In the genomic region with DNA sequence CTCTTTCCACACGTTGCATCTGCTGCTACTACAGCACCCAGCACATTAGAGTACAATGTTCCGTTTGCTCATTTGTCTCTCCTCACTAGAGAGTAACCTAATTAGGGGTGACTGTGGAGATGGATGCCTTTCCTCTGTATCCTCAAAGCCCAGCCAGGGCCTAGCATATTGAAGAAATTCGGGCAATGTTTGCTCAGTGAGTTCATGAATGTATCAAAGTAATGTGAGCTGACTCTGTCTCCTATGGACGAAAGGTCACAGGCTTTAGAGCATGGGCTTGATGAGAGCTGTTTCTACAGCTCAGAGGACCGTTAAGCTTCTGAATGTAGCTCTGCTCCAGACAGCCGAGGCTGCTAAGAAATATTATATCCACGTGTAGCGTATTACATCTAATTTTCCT, we compare ENCODE assay signal across 21 cellular contexts.
DNase-seq lines count a peak whose midpoint lies in the region; ATAC-seq, FAIRE-seq and TF ChIP-seq lines count a peak whose summit lies in the region.
"Had no signal": no experiment of that assay in that cellular context is flagged by ENCODE, and none has a peak within 500 bp of the region (broad histone marks: within the 10 kb centered on the region; RNA-seq: fewer than 3 reads in every experiment).

No MANE protein-coding gene starts in this region.

- POLR2A ChIA-PET in CD8-positive, alpha-beta memory T cell (lab: Charles Lee) = no interaction called here
- POLR2A ChIA-PET in PC-3 (lab: Charles Lee; ENCODE audit: unreplicated experiment) = interaction anchor here (0.6 kb wide), 2 partner anchors 23 to 669 kb away, joined by 8 to 10 read pairs; no protein-coding TSS in a partner anchor

- H3K4me1 Mint-ChIP-seq in CD8-positive, alpha-beta memory T cell = peaks cover 3 to 32% (median 27%) of the 10 kb centered on the region in 3 donors
- peaks cover 4% of the 10 kb centered on the region for H3K4me1 Mint-ChIP-seq in neural crest cell
- H3K4me1 Mint-ChIP-seq: central memory CD8-positive, alpha-beta T cell; IgD-negative memory B cell had no signal

- no peak overlapping the region for H3K4me3 ChIP-seq in CD8-positive, alpha-beta memory T cell (ENCODE audit: low read length)
- no peak overlapping the region for H3K4me3 ChIP-seq in PC-3 (ENCODE audit: low read length)
- H3K4me3 ChIP-seq: tibial artery had no signal

- H3K27ac ChIP-seq in CD8-positive, alpha-beta memory T cell (ENCODE audit: low read depth, low read length) = no peak overlapping the region
- H3K27ac ChIP-seq in PC-3 (ENCODE audit: low read length) = no peak overlapping the region
- H3K27ac ChIP-seq: tibial artery had no signal

- H3K27ac Mint-ChIP-seq in CD8-positive, alpha-beta memory T cell = peak overlapping the region in 6 of 8 donors; percentile 11 to 94 (median 72)
- H3K27ac Mint-ChIP-seq in neural crest cell (ENCODE audit: unreplicated experiment) = peak overlapping the region; percentile 19

- no peaks in the 10 kb centered on the region for H3K9me3 Mint-ChIP-seq in CD8-positive, alpha-beta memory T cell
- H3K9me3 Mint-ChIP-seq in neural crest cell = no peaks in the 10 kb centered on the region
- H3K9me3 Mint-ChIP-seq: central memory CD8-positive, alpha-beta T cell; effector memory CD8-positive, alpha-beta T cell; IgD-negative memory B cell had no signal

- FAIRE-seq in GM12891 (lab: Jason Lieb, UNC) = no peak
- FAIRE-seq: H1 had no signal

- H3K4me3 Mint-ChIP-seq in CD8-positive, alpha-beta memory T cell = peak overlapping the region in 2 of 7 donors; percentile 2 to 39
- H3K4me3 Mint-ChIP-seq in neural crest cell = no peak overlapping the region
- H3K4me3 Mint-ChIP-seq: central memory CD8-positive, alpha-beta T cell; IgD-negative memory B cell had no signal

- TF ChIP-seq POLR2A in GM12891 (IDR thresholded peaks at IDR 0.05; ENCODE audit: low read depth, low read length) = no peak

- H3K79me2 ChIP-seq in PC-3 (ENCODE audit: low read length) = no peaks in the 10 kb centered on the region

- ATAC-seq in PC-3 = peak; percentile 94
- ATAC-seq: effector memory CD8-positive, alpha-beta T cell had no signal

- no peaks in the 10 kb centered on the region for H3K4me1 ChIP-seq in CD8-positive, alpha-beta memory T cell (ENCODE audit: insufficient read depth, low read length)
- peaks cover 38% of the 10 kb centered on the region for H3K4me1 ChIP-seq in PC-3 (ENCODE audit: insufficient read depth, low read length)

- intact Hi-C loops in PC-3 (cut with micrococcal nuclease) = no loop called here

- H3K36me3 ChIP-seq in CD8-positive, alpha-beta memory T cell (ENCODE audit: insufficient read depth, low read length) = no peaks in the 10 kb centered on the region
- H3K36me3 ChIP-seq in PC-3 (ENCODE audit: low read depth, low read length) = 0 out of 2 replicates have a peak, but pooled peaks cover 5% of the 10 kb centered on the region

- TF ChIP-seq CTCF in PC-3 (conservative IDR thresholded peaks at IDR 0.05; ENCODE audit: low read depth, low read length) (no peak), neural crest cell (conservative IDR thresholded peaks at IDR 0.05) (no peak)

- no peak for DNase-seq in CD8-positive, alpha-beta memory T cell
- peak; percentile 81 for DNase-seq in PC-3
- peak; percentile 29 for DNase-seq in fibroblast of gingiva (ENCODE audit: low read depth)
- DNase-seq in neural crest cell (ENCODE audit: low read depth, low spot score) = no peak
- DNase-seq in midbrain (lab: John Stamatoyannopoulos, UW) = no peak
- DNase-seq in GM12891 (ENCODE audit: insufficient read length, low spot score) = no peak
- DNase-seq in NCI-H510A treated with DMSO at 0.1 percent for 48 hours (lab: John Stamatoyannopoulos, UW) = no peak
- DNase-seq in NOMO-1 treated with DMSO at 0.1 percent for 48 hours (lab: John Stamatoyannopoulos, UW; ENCODE audit: unreplicated experiment) = no peak
- DNase-seq: activated CD4-positive, CD25-positive, alpha-beta regulatory T cell treated with anti-CD3 and anti-CD28 coated beads, Interleukin-2, amount 50 U/mL, for 72 hours; effector memory CD8-positive, alpha-beta T cell; hippocampal formation; MM.1S; NCI-H2029 treated with DMSO at 0.1 percent for 48 hours; retina; stimulated activated CD4-positive, alpha-beta T cell treated with anti-CD3 and anti-CD28 coated beads, Interleukin-15, amount 100 ng/mL, for 24 hours; stimulated activated naive CD4-positive, alpha-beta T cell; T-helper 9 cell had no signal

- peaks cover 0 to 5% (median 0%) of the 10 kb centered on the region in 3 donors for H3K36me3 Mint-ChIP-seq in CD8-positive, alpha-beta memory T cell
- peaks cover 3% of the 10 kb centered on the region for H3K36me3 Mint-ChIP-seq in neural crest cell (ENCODE audit: low read depth)
- H3K36me3 Mint-ChIP-seq: IgD-negative memory B cell had no signal

- peak overlapping the region; percentile 28; the same call in 1 of the 2 replicates for H3K4me2 ChIP-seq in PC-3 (ENCODE audit: low read length)

- no peak overlapping the region for H3K9ac ChIP-seq in PC-3 (ENCODE audit: low read length)

- no peaks in the 10 kb centered on the region for H3K27me3 ChIP-seq in CD8-positive, alpha-beta memory T cell (ENCODE audit: insufficient read depth, low read length, poor library complexity, severe bottlenecking)
- H3K27me3 ChIP-seq in PC-3 (ENCODE audit: low read length) = no peaks in the 10 kb centered on the region
- H3K27me3 ChIP-seq: tibial artery had no signal

- no peaks in the 10 kb centered on the region for H3K9me3 ChIP-seq in CD8-positive, alpha-beta memory T cell (ENCODE audit: low read length)
- H3K9me3 ChIP-seq in PC-3 (ENCODE audit: low read length) = no peaks in the 10 kb centered on the region
- H3K9me3 ChIP-seq: tibial artery had no signal

- H3K9me2 ChIP-seq in PC-3 (replicated peaks; ENCODE audit: low read length) = no peaks in the 10 kb centered on the region

- H3K27me3 Mint-ChIP-seq in CD8-positive, alpha-beta memory T cell = peaks cover 4 to 15% of the 10 kb centered on the region in 2 donors
- H3K27me3 Mint-ChIP-seq in neural crest cell (ENCODE audit: low read depth) = no peaks in the 10 kb centered on the region
- H3K27me3 Mint-ChIP-seq: central memory CD8-positive, alpha-beta T cell; effector memory CD8-positive, alpha-beta T cell had no signal

- H2AFZ ChIP-seq in PC-3 (ENCODE audit: low read length) = no peak overlapping the region

- BruUV-seq in PC-3 (replicated peaks; lab: Mats Ljungman, UMichigan) = no TSS peak

- CTCF ChIA-PET in CD8-positive, alpha-beta memory T cell (lab: Charles Lee) = interaction anchor here (0.8 to 1.4 kb wide), 2 partner anchors 14 to 17 kb away, joined by 3 to 5 read pairs; no protein-coding TSS in a partner anchor
- CTCF ChIA-PET in PC-3 (lab: Charles Lee) = interaction anchor here (0.5 to 1.4 kb wide), 4 partner anchors 14 to 209 kb away, joined by 3 to 5 read pairs (median 3); no protein-coding TSS in a partner anchor

- H4K20me1 ChIP-seq in PC-3 (ENCODE audit: low read length) = no peaks in the 10 kb centered on the region

- H3F3A ChIP-seq in PC-3 (ENCODE audit: low read length, unreplicated experiment) = no peaks in the 10 kb centered on the region

TF ChIP-seq in GM12891, 5 proteins besides CTCF, POLR2A, EP300 and RAD21:
- TF ChIP-seq PAX5 (IDR thresholded peaks at IDR 0.05; ENCODE audit: insufficient read depth, low read length, severe bottlenecking) (no peak), TAF1 (IDR thresholded peaks at IDR 0.05; ENCODE audit: low read depth, low read length) (no peak), POLR2AphosphoS5 (IDR thresholded peaks at IDR 0.05; ENCODE audit: low read depth, low read length) (no peak), SPI1 (IDR thresholded peaks at IDR 0.05; ENCODE audit: low read depth, low read length) (no peak), POU2F2 (IDR thresholded peaks at IDR 0.05; ENCODE audit: low read depth, low read length) (no peak)

Comparison
In these comparisons a context has a peak if more than half of its experiments do, and no peak if none do; other contexts are left out.
1. DNase-seq: peak in PC-3 (single experiment) and fibroblast of gingiva (single experiment); none in CD8-positive, alpha-beta memory T cell (0 of 5), neural crest cell (single experiment), midbrain (single experiment), GM12891 (single experiment), NCI-H510A treated with DMSO at 0.1 percent for 48 hours (single experiment) and NOMO-1 treated with DMSO at 0.1 percent for 48 hours (single experiment).